In genomic region chr3:60303160-60303559, GRCh38 we compare ENCODE assay signal across 18 cellular contexts.
DNase-seq lines count a peak whose midpoint lies in the region; ATAC-seq, FAIRE-seq and TF ChIP-seq lines count a peak whose summit lies in the region.
"Had no signal": no experiment of that assay in that cellular context is flagged by ENCODE, and none has a peak within 500 bp of the region (broad histone marks: within the 10 kb centered on the region; RNA-seq: fewer than 3 reads in every experiment).

No MANE protein-coding gene starts in this region.

- peak; percentile 55 for FAIRE-seq in urothelium cell line (lab: Jason Lieb, UNC)
- FAIRE-seq: A204.1 had no signal

- peak; percentile 31 for ATAC-seq in left ventricle myocardium superior
- no peak for ATAC-seq in GM18519 (IDR thresholded peaks at IDR 0.05; ENCODE audit: low FRiP score, unreplicated experiment)
- ATAC-seq: PC-3 had no signal

- intact Hi-C loops in left ventricle myocardium superior (cut with micrococcal nuclease) (no loop called here), cardiac septum (cut with DNase I) (no loop called here)

- no peak overlapping the region for H3K4me3 ChIP-seq in fibroblast of villous mesenchyme (ENCODE audit: low read depth, low read length)

- DNase-seq in left ventricle myocardium superior (no peak), cardiac septum (ENCODE audit: low spot score) (no peak), astrocyte of the hippocampus (ENCODE audit: low read depth, low spot score) (peak; percentile 42), fibroblast of villous mesenchyme (ENCODE audit: low read depth) (peak; percentile 13), urothelium cell line (ENCODE audit: low spot score) (no peak), SIG-M5 treated with dmso at 0.1 percent for 504 hours (lab: John Stamatoyannopoulos, UW; ENCODE audit: unreplicated experiment) (no peak), glomerular visceral epithelial cell (ENCODE audit: extremely low spot score) (no peak)
- DNase-seq: AML-193, COR-L47, H7, NCI-H1417, NCI-H2029, NCI-H2171, NCI-H510A, NCI-H774, PC-3 had no signal

- TF ChIP-seq CTCF in fibroblast of villous mesenchyme (IDR thresholded peaks at IDR 0.05; ENCODE audit: insufficient read depth, low read depth, low read length): no peak

Comparison
In these comparisons a context has a peak if more than half of its experiments do, and no peak if none do; other contexts are left out.
1. DNase-seq: peak in astrocyte of the hippocampus (single experiment) and fibroblast of villous mesenchyme (single experiment); none in left ventricle myocardium superior (single experiment), cardiac septum (single experiment), urothelium cell line (single experiment), SIG-M5 treated with dmso at 0.1 percent for 504 hours (single experiment) and glomerular visceral epithelial cell (single experiment).